Comparison of ENCODE assay signal across 26 cellular contexts in genomic region chr17:70603226-70603625, GRCh38.
"Had no signal": no experiment of that assay in that cellular context is flagged by ENCODE, and none has a peak within 500 bp of the region (broad histone marks: within the 10 kb centered on the region; RNA-seq: fewer than 3 reads in every experiment).

No MANE protein-coding gene starts in this region.

- H3K9me3 ChIP-seq: stomach, suprapubic skin, testis, thoracic aorta, thyroid gland, tibial artery, tibial nerve, transverse colon, upper lobe of left lung, upper lobe of right lung, uterus, vagina had no signal

- ATAC-seq: stimulated activated effector memory CD8-positive, alpha-beta T cell treated with anti-CD3 and anti-CD28 coated beads, Interleukin-12 subunit alpha, Interleukin-12 subunit beta, amount 100 ng/mL, for 72 hours; stimulated activated memory B cell treated with anti-CD40 and anti-IgM and Interleukin-4, amounts not matched to agents 10 μg/mL and 1 μg/mL and 100 μg/mL, for 72 hours; stimulated activated naive B cell treated with anti-CD40 and anti-IgM and Interleukin-4, amounts not matched to agents 10 μg/mL and 1 μg/mL and 100 μg/mL, for 72 hours; stimulated activated naive CD8-positive, alpha-beta T cell treated with anti-CD3 and anti-CD28 coated beads, Interleukin-15, amount 100 ng/mL, for 72 hours; stimulated activated naive CD8-positive, alpha-beta T cell treated with anti-CD3 and anti-CD28 coated beads, Interleukin-15, Interleukin-2, amounts not matched to agents 100 U/mL and 50 U/mL, for 24 hours; upper lobe of right lung had no signal

- H3K4me1 ChIP-seq: stomach, suprapubic skin, testis, thyroid gland, tibial artery, tibial nerve, transverse colon, upper lobe of left lung, upper lobe of right lung, uterus, vagina had no signal

- H3K36me3 ChIP-seq: stomach, suprapubic skin, thoracic aorta, thyroid gland, tibial artery, tibial nerve, transverse colon, upper lobe of left lung, upper lobe of right lung, uterus, vagina had no signal

- DNase-seq: stimulated activated CD4-positive, alpha-beta T cell treated with anti-CD3 and anti-CD28 coated beads, Interleukin-2, amount 100 ng/mL, for 48 hours; stimulated activated CD4-positive, alpha-beta T cell treated with anti-CD3 and anti-CD28 coated beads, Interleukin-4, amount 100 ng/mL, for 1 hour; stimulated activated CD4-positive, alpha-beta T cell treated with anti-CD3 and anti-CD28 coated beads, Interleukin-4, amount 100 ng/mL, for 24 hours; stimulated activated CD4-positive, alpha-beta T cell treated with anti-CD3 and anti-CD28 coated beads, Interleukin-4, amount 100 ng/mL, for 4 hours; stimulated activated CD8-positive, alpha-beta memory T cell treated with anti-CD3 and anti-CD28 coated beads, Interleukin-4, amount 100 ng/mL, for 48 hours; stimulated activated naive B cell treated with anti-CD40 and anti-IgM and Interleukin-4, amounts not matched to agents 10 μg/mL and 1 μg/mL and 100 μg/mL, for 72 hours; stimulated activated naive CD4-positive, alpha-beta T cell; stimulated activated naive CD4-positive, alpha-beta T cell treated with Interleukin-2 at 50 U/mL for 16 hours; stimulated activated naive CD8-positive, alpha-beta T cell treated with anti-CD3 and anti-CD28 coated beads, Interleukin-15, amount 100 ng/mL, for 72 hours; stimulated activated naive CD8-positive, alpha-beta T cell treated with anti-CD3 and anti-CD28 coated beads, Interleukin-15, Interleukin-2, amounts not matched to agents 100 U/mL and 50 U/mL, for 24 hours; stomach; substantia nigra; testis; thyroid gland; tibial artery; transverse colon; trophoblast cell; upper lobe of left lung; upper lobe of right lung; uterus had no signal

- H3K27ac ChIP-seq: stomach, suprapubic skin, testis, thoracic aorta, thyroid gland, tibial artery, tibial nerve, transverse colon, upper lobe of left lung, upper lobe of right lung, uterus, vagina had no signal

- H3K4me3 ChIP-seq: stomach, suprapubic skin, testis, thoracic aorta, thyroid gland, tibial artery, tibial nerve, transverse colon, upper lobe of left lung, upper lobe of right lung, uterus, vagina had no signal
